ENCODE assay signal across 19 cellular contexts in the genomic region with DNA sequence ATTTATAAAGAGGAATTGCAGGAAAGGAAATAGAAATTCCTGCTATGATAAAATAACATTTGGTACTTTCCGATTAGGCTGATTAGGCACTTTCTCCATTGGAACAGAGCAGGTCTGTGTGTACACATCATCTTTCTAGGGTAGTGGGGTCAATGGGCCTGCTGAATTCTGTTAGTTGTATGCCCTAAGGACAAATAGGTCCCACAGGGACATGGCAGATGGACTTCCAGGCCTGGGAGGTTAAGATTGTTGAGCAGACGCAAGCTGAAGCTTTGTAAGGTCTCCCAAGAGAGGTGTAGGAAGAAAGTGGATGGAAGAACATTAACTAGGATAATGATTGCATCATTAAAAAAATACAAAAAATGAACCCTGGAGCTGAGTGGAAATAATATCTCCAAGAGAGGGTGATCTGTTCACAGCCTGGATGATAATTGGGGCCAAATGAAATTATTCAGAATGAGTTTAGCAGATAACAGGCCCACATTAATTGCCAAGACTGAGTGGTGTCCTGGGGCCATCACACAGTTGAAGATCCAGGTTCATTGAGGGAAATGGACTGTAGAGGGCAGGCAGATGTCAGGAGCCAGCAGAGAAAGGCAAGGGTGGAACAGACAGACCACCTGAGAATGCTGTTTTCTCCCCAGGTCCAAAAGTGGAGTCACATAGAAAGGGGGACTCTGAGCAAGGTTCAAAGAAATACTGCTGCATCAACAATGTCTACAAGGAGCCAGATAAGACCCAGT.
A peak's percentile ranks its signal among the peaks of the same experiment; 100 is the strongest.
DNase-seq lines count a peak whose midpoint lies in the region; ATAC-seq and TF ChIP-seq lines count a peak whose summit lies in the region.
"Had no signal": no experiment of that assay in that cellular context is flagged by ENCODE, and none has a peak within 500 bp of the region (broad histone marks: within the 10 kb centered on the region; RNA-seq: fewer than 3 reads in every experiment).

No MANE protein-coding gene starts in this region.

- ATAC-seq in left ventricle myocardium superior (peak; percentile 36), foreskin keratinocyte (no peak)
- ATAC-seq: GM23338, K562, PC-3 had no signal

- no peak overlapping the region for H3K27ac ChIP-seq in foreskin keratinocyte
- H3K27ac ChIP-seq: BLaER1 had no signal

- no peak for DNase-seq in left ventricle myocardium superior
- DNase-seq in cardiac septum (ENCODE audit: low spot score): no peak
- DNase-seq in NCI-H69 (lab: John Stamatoyannopoulos, UW): peak; percentile 88
- no peak for DNase-seq in foreskin keratinocyte
- no peak for DNase-seq in hippocampal formation (lab: John Stamatoyannopoulos, UW)
- DNase-seq in NCI-H2227 treated with DMSO at 0.1 percent for 48 hours (lab: John Stamatoyannopoulos, UW): no peak
- no peak for DNase-seq in GM19238 (ENCODE audit: insufficient read length, low spot score)
- DNase-seq: CD4-positive, alpha-beta memory T cell; DMS153; GF-D8; NCI-H1105; NCI-H1694 treated with DMSO at 0.1 percent for 48 hours; NCI-H510A treated with DMSO at 0.1 percent for 48 hours; PC-3; RPMI8226; SHP77 treated with DMSO at 0.1 percent for 48 hours had no signal

- H3K27me3 ChIP-seq in foreskin keratinocyte: no peaks in the 10 kb centered on the region
- H3K27me3 ChIP-seq: BLaER1 had no signal

- peak; percentile 16 for TF ChIP-seq CTCF in foreskin keratinocyte (conservative IDR thresholded peaks at IDR 0.05)

- intact Hi-C loops in left ventricle myocardium superior (cut with micrococcal nuclease): no loop called here
- intact Hi-C loops in cardiac septum (cut with DNase I): no loop called here

- no peaks in the 10 kb centered on the region for H3K4me1 ChIP-seq in foreskin keratinocyte
